Comparison of ENCODE assay signal across 8 cellular contexts in genomic region chr17:30477758-30478115, GRCh38. TPM values are rescaled to one million over a fixed set of nuclear protein-coding genes. Genes with fewer than 3 reads are reported as not detected.
A peak's percentile ranks its signal among the peaks of the same experiment; 100 is the strongest.
DNase-seq lines count a peak whose midpoint lies in the region; ATAC-seq and TF ChIP-seq lines count a peak whose summit lies in the region.

No MANE protein-coding gene starts in this region.

- H3K27ac ChIP-seq in PC-3 (ENCODE audit: low read length) (peak overlapping the region; percentile 63), duodenal mucosa (ENCODE audit: low read depth, low read length) (peak overlapping the region; percentile 81)

- H3F3A ChIP-seq in PC-3 (ENCODE audit: low read length, unreplicated experiment) = no peaks in the 10 kb centered on the region

- peaks cover 8% of the 10 kb centered on the region; the same call in 1 of the 2 replicates for H3K4me1 ChIP-seq in PC-3 (ENCODE audit: insufficient read depth, low read length)
- peaks cover 5 to 14% of the 10 kb centered on the region in 2 donors for H3K4me1 ChIP-seq in duodenal mucosa (ENCODE audit: control insufficient read depth in 1 of 2, insufficient read depth in 2 of 2, low read length in 2 of 2)

- H3K79me2 ChIP-seq in PC-3 (ENCODE audit: low read length) = peaks cover 22% of the 10 kb centered on the region

- H3K9ac ChIP-seq in PC-3 (ENCODE audit: low read length) (peak overlapping the region; percentile 99), duodenal mucosa (ENCODE audit: low read depth in 1 of 2, low read length in 2 of 2) (peak overlapping the region; percentile 92 to 99)

- TF ChIP-seq CTCF in PC-3 (conservative IDR thresholded peaks at IDR 0.05; ENCODE audit: low read depth, low read length) (no peak), mesothelial cell of epicardium (IDR thresholded peaks at IDR 0.05; ENCODE audit: unreplicated experiment) (no peak)

- CTCF ChIA-PET in PC-3 (lab: Charles Lee) = no interaction called here
- CTCF ChIA-PET in HEK293T (lab: Yijun Ruan, JAX) = interaction anchor here (0.6 to 2.0 kb wide), 2 partner anchors 12 to 308 kb away, joined by 3 to 10 read pairs; no protein-coding TSS in a partner anchor

- H3K27me3 Mint-ChIP-seq in activated T-cell treated with anti-CD3 and anti-CD28 coated beads, Interleukin-2, amount 50 U/mL, for 72 hours (ENCODE audit: low read depth) = no peaks in the 10 kb centered on the region
- no peaks in the 10 kb centered on the region for H3K27me3 Mint-ChIP-seq in mesothelial cell of epicardium (ENCODE audit: low read depth)

- POLR2A ChIA-PET in PC-3 (lab: Charles Lee; ENCODE audit: unreplicated experiment) (no interaction called here), HEK293T (lab: Yijun Ruan, JAX) (interaction anchor here (0.7 to 2.4 kb wide), 6 partner anchors 12 to 1424 kb away, joined by 3 to 34 read pairs (median 3); partner anchors contain the start of gene UTP6)

- H3K9me3 ChIP-seq in PC-3 (ENCODE audit: low read length) (no peaks in the 10 kb centered on the region), duodenal mucosa (ENCODE audit: control insufficient read depth in 1 of 2, low read length in 2 of 2) (no peaks in the 10 kb centered on the region)

- peaks cover 2 to 20% of the 10 kb centered on the region in 2 donors for H3K36me3 Mint-ChIP-seq in activated T-cell treated with anti-CD3 and anti-CD28 coated beads, Interleukin-2, amount 50 U/mL, for 72 hours (ENCODE audit: insufficient read depth in 2 of 2)
- H3K36me3 Mint-ChIP-seq in mesothelial cell of epicardium = peaks cover 5% of the 10 kb centered on the region

- no peaks in the 10 kb centered on the region for H3K9me2 ChIP-seq in PC-3 (replicated peaks; ENCODE audit: low read length)

- H3K4me2 ChIP-seq in PC-3 (ENCODE audit: low read length) = peak overlapping the region; percentile 84

- H3K9me3 Mint-ChIP-seq in activated T-cell treated with anti-CD3 and anti-CD28 coated beads, Interleukin-2, amount 50 U/mL, for 72 hours = no peaks in the 10 kb centered on the region
- H3K9me3 Mint-ChIP-seq in mesothelial cell of epicardium = no peaks in the 10 kb centered on the region

- peak overlapping the region; percentile 100 for H2AFZ ChIP-seq in PC-3 (ENCODE audit: low read length)

- H3K36me3 ChIP-seq in PC-3 (ENCODE audit: low read depth, low read length) = peaks cover 6% of the 10 kb centered on the region
- peaks cover 5 to 15% of the 10 kb centered on the region in 2 donors for H3K36me3 ChIP-seq in duodenal mucosa (ENCODE audit: control insufficient read depth in 1 of 2, insufficient read depth in 2 of 2, low read length in 2 of 2)

- intact Hi-C loops in PC-3 (cut with micrococcal nuclease) = loop anchor here (1.0 kb wide), 1 partner anchor 137 kb away; no protein-coding TSS in a partner anchor

- no peak for DNase-seq in activated T-cell treated with anti-CD3 and anti-CD28 coated beads, Interleukin-2, amount 50 U/mL, for 72 hours
- DNase-seq in activated T-cell treated with anti-CD3 and anti-CD28 coated beads, Interleukin-2, amount 50 U/mL, for 1 hour = no peak
- DNase-seq in PC-3 (no peak), mesothelial cell of epicardium (ENCODE audit: low spot score in 2 of 2, unreplicated experiment in 2 of 2) (no peak), HEK293T (ENCODE audit: extremely low spot score) (no peak), epidermal melanocyte (ENCODE audit: insufficient read length, low spot score) (no peak)

- no peaks in the 10 kb centered on the region for H4K20me1 ChIP-seq in PC-3 (ENCODE audit: low read length)

- peak; percentile 10 to 13 for ATAC-seq in activated T-cell treated with anti-CD3 and anti-CD28 coated beads, Interleukin-2, amount 50 U/mL, for 72 hours (replicated peaks in 1 of 2)
- peak; percentile 8 for ATAC-seq in PC-3
- no peak for ATAC-seq in HG03565 (IDR thresholded peaks at IDR 0.05; ENCODE audit: unreplicated experiment)

- peak overlapping the region; percentile 89 to 95 for H3K4me3 Mint-ChIP-seq in activated T-cell treated with anti-CD3 and anti-CD28 coated beads, Interleukin-2, amount 50 U/mL, for 72 hours
- H3K4me3 Mint-ChIP-seq in mesothelial cell of epicardium = peak overlapping the region; percentile 95

- peak overlapping the region; percentile 94 for H3K27ac Mint-ChIP-seq in activated T-cell treated with anti-CD3 and anti-CD28 coated beads, Interleukin-2, amount 50 U/mL, for 72 hours
- peak overlapping the region; percentile 99 for H3K27ac Mint-ChIP-seq in mesothelial cell of epicardium

- no TSS peak for BruUV-seq in PC-3 (replicated peaks; lab: Mats Ljungman, UMichigan)

- peaks cover 41% of the 10 kb centered on the region for H3K4me1 Mint-ChIP-seq in activated T-cell treated with anti-CD3 and anti-CD28 coated beads, Interleukin-2, amount 50 U/mL, for 72 hours (ENCODE audit: low read depth)
- H3K4me1 Mint-ChIP-seq in mesothelial cell of epicardium = peaks cover 22% of the 10 kb centered on the region

- H3K4me3 ChIP-seq in PC-3 (ENCODE audit: low read length) (peak overlapping the region; percentile 97), duodenal mucosa (ENCODE audit: low read depth in 1 of 2, low read length in 2 of 2) (peak overlapping the region; percentile 94 to 96)

- H3K27me3 ChIP-seq in PC-3 (ENCODE audit: low read length) (no peaks in the 10 kb centered on the region), duodenal mucosa (ENCODE audit: control insufficient read depth in 1 of 2, insufficient read depth in 2 of 2, low read length in 2 of 2) (no peaks in the 10 kb centered on the region)

TF ChIP-seq in HEK293T, 16 proteins besides CTCF, POLR2A, EP300 and RAD21:
- no peak for TF ChIP-seq BHLHE40 (IDR thresholded peaks at IDR 0.05; ENCODE audit: borderline replicate concordance)
- TF ChIP-seq ARNT (IDR thresholded peaks at IDR 0.05) = no peak
- TF ChIP-seq FOXA1 (IDR thresholded peaks at IDR 0.05) = no peak
- no peak for TF ChIP-seq SUZ12 (IDR thresholded peaks at IDR 0.05)
- no peak for TF ChIP-seq NFRKB (IDR thresholded peaks at IDR 0.05)
- TF ChIP-seq TARDBP (IDR thresholded peaks at IDR 0.05) = no peak
- TF ChIP-seq FOXM1 (IDR thresholded peaks at IDR 0.05; ENCODE audit: borderline replicate concordance) = no peak
- TF ChIP-seq PKNOX1 (IDR thresholded peaks at IDR 0.05) = no peak
- TF ChIP-seq FOXK2 (IDR thresholded peaks at IDR 0.05) = no peak
- no peak for TF ChIP-seq SP1 (IDR thresholded peaks at IDR 0.05)
- TF ChIP-seq ELF4 (IDR thresholded peaks at IDR 0.05) = no peak
- no peak for TF ChIP-seq L3MBTL2 (conservative IDR thresholded peaks at IDR 0.05)

RNA-seq across cellular contexts. Expression of gene GOSR1, which starts 0.5 kb away (rescaled TPM):
- total RNA-seq in activated T-cell treated with anti-CD3 and anti-CD28 coated beads, Interleukin-2, amount 50 U/mL, for 72 hours = 10 to 100 TPM; 65.7 to 66.1 TPM
- 14.2 and 22.2 TPM in 2 replicates for total RNA-seq in PC-3 (2014; rRNA removed)
- 58.7 to 64.5 TPM (median 64.3 TPM) in 3 replicates for total RNA-seq in mesothelial cell of epicardium
